ENCODE assay signal across 1 cellular context in genomic region chr1:156693858-156694562, GRCh38.
TF ChIP-seq lines count a peak whose summit lies in the region.

No MANE protein-coding gene starts in this region.

TF ChIP-seq in K562, 482 proteins besides CTCF, POLR2A, EP300 and RAD21 (continued from another document and continues in another):
- TF ChIP-seq CHD7 (IDR thresholded peaks at IDR 0.05; ENCODE audit: low read depth, low read length) (no peak), TCF3 (CRISPR knock-in tag; IDR thresholded peaks at IDR 0.05) (no peak; the same call in 1 of the 2 replicates), ZNF224 (CRISPR knock-in tag; IDR thresholded peaks at IDR 0.05) (no peak), SREBF1 (IDR thresholded peaks at IDR 0.05; ENCODE audit: borderline replicate concordance, low read depth, low read length) (no peak), ERF (CRISPR knock-in tag; IDR thresholded peaks at IDR 0.05) (no peak), TAF1 (IDR thresholded peaks at IDR 0.05; ENCODE audit: control insufficient read depth, extremely low read depth, insufficient read depth, low read length, severe bottlenecking) (peak; percentile 29), ZFP36 (IDR thresholded peaks at IDR 0.05; ENCODE audit: low read depth, low read length, partially characterized antibody) (no peak), RHOXF2B (CRISPR knock-in tag; conservative IDR thresholded peaks at IDR 0.05) (0 out of 2 replicates have a peak, but pooled peaks have one; percentile 72), TCFL5 (CRISPR knock-in tag; conservative IDR thresholded peaks at IDR 0.05) (no peak), STAT5A (IDR thresholded peaks at IDR 0.05; ENCODE audit: borderline replicate concordance, low read length) (no peak), HINFP (tag; conservative IDR thresholded peaks at IDR 0.05; ENCODE audit: low read depth) (peak; percentile 73), ZNF124 (CRISPR knock-in tag; IDR thresholded peaks at IDR 0.05) (no peak), PCBP2 (IDR thresholded peaks at IDR 0.05; ENCODE audit: low read depth, low read length, poor library complexity, severe bottlenecking) (no peak), ZNF644 (tag; IDR thresholded peaks at IDR 0.05; ENCODE audit: low read depth) (peak; percentile 75), HNRNPK (IDR thresholded peaks at IDR 0.05; ENCODE audit: low read depth, low read length, poor library complexity, severe bottlenecking) (no peak), PPARD (CRISPR knock-in tag; IDR thresholded peaks at IDR 0.05) (no peak), ZNF146 (CRISPR knock-in tag; IDR thresholded peaks at IDR 0.05; ENCODE audit: unreplicated experiment) (no peak), MYNN (IDR thresholded peaks at IDR 0.05) (no peak), MYNN (CRISPR knock-in tag; IDR thresholded peaks at IDR 0.05) (no peak), ZNF134 (CRISPR knock-in tag; conservative IDR thresholded peaks at IDR 0.05) (no peak), ATF1 (CRISPR knock-in tag; IDR thresholded peaks at IDR 0.05) (no peak), ATF1 (tag; IDR thresholded peaks at IDR 0.05) (peak; percentile 35; the same call in 1 of the 2 replicates), XRCC4 (IDR thresholded peaks at IDR 0.05; ENCODE audit: extremely low read depth, insufficient read depth, insufficient read length) (no peak), ARID2 (IDR thresholded peaks at IDR 0.05) (no peak), SMAD4 (CRISPR knock-in tag; conservative IDR thresholded peaks at IDR 0.05) (peak; percentile 75), NFE2 (IDR thresholded peaks at IDR 0.05; ENCODE audit: low read depth) (0 out of 2 replicates have a peak, but pooled peaks have one; percentile 24), PATZ1 (CRISPR knock-in tag; IDR thresholded peaks at IDR 0.05; ENCODE audit: borderline replicate concordance) (no peak), ZFX (CRISPR knock-in tag; IDR thresholded peaks at IDR 0.05) (peak; percentile 45), SP2 (IDR thresholded peaks at IDR 0.05; ENCODE audit: extremely low read depth, low read depth, low read length, poor library complexity, severe bottlenecking) (no peak), E2F8 (IDR thresholded peaks at IDR 0.05; ENCODE audit: low read depth, partially characterized antibody) (no peak), FOXM1 (IDR thresholded peaks at IDR 0.05; ENCODE audit: low read depth) (no peak), FOXM1 (CRISPR knock-in tag; IDR thresholded peaks at IDR 0.05; ENCODE audit: low read depth) (no peak), VEZF1 (CRISPR knock-in tag; IDR thresholded peaks at IDR 0.05) (peak; percentile 89), SRSF3 (IDR thresholded peaks at IDR 0.05; ENCODE audit: insufficient read depth, low read length) (no peak), ZNF41 (CRISPR knock-in tag; conservative IDR thresholded peaks at IDR 0.05) (peak; percentile 9; the same call in 1 of the 2 replicates), GABPB1 (CRISPR knock-in tag; IDR thresholded peaks at IDR 0.05) (peak; percentile 58)
- TF ChIP-seq, protein P1, sequence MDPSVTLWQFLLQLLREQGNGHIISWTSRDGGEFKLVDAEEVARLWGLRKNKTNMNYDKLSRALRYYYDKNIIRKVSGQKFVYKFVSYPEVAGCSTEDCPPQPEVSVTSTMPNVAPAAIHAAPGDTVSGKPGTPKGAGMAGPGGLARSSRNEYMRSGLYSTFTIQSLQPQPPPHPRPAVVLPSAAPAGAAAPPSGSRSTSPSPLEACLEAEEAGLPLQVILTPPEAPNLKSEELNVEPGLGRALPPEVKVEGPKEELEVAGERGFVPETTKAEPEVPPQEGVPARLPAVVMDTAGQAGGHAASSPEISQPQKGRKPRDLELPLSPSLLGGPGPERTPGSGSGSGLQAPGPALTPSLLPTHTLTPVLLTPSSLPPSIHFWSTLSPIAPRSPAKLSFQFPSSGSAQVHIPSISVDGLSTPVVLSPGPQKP (CRISPR knock-in tag; IDR thresholded peaks at IDR 0.05), result no peak
